Comparison of ENCODE assay signal across 1 cellular context in the genomic region with DNA sequence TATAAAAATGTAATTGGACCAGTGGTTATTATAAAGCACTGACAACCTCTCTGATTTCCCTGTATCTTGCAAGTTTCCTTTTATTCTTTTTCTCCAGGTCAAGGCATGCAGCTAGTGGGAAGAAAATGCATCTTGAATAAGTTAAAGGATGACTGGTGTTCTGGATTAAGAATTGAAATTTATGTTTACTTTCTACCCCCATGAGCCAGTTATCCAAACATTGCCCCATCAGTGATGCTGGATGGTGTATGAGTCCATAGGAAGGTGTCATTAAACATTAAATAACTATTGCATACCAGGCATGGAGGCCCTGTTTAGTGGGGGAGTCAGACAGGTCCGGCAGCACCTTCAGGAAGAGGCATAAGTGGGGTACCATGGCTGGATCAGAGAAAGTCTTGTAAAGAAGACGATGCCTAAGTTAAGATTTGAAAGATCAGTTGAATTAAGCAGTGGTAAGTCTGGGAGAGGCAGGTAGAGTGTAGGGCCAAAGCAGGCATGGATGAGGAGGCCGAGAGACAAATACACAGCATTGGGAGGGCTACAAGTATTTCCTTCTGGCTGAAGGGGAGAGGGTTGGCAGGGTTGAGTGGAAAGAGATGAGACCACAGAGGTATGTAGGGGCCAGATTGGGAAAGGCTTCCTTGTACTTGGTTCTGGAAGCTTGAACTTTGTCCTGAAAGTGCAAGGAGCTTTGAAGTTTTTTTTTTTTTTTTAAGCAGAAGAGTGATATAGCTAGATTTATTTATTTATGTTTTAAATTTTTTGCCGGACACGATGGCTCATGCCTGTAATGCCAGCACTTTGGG.
TF ChIP-seq lines count a peak whose summit lies in the region.

No MANE protein-coding gene starts in this region.

TF ChIP-seq in A549, 52 proteins besides CTCF, POLR2A, EP300 and RAD21 (continued from another document):
- TF ChIP-seq, protein P1, sequence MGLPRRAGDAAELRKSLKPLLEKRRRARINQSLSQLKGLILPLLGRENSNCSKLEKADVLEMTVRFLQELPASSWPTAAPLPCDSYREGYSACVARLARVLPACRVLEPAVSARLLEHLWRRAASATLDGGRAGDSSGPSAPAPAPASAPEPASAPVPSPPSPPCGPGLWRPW (IDR thresholded peaks at IDR 0.05) = peak; percentile 61; the same call in 1 of the 2 replicates
- TF ChIP-seq, protein P2, sequence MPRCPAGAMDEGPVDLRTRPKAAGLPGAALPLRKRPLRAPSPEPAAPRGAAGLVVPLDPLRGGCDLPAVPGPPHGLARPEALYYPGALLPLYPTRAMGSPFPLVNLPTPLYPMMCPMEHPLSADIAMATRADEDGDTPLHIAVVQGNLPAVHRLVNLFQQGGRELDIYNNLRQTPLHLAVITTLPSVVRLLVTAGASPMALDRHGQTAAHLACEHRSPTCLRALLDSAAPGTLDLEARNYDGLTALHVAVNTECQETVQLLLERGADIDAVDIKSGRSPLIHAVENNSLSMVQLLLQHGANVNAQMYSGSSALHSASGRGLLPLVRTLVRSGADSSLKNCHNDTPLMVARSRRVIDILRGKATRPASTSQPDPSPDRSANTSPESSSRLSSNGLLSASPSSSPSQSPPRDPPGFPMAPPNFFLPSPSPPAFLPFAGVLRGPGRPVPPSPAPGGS (IDR thresholded peaks at IDR 0.05) = 0 out of 3 replicates have a peak, but pooled peaks have one; percentile 37
